In genomic region chr16:4330277-4330882, GRCh38 we compare ENCODE assay signal across 1 cellular context.
TF ChIP-seq lines count a peak whose summit lies in the region.

No MANE protein-coding gene starts in this region.

TF ChIP-seq in K562, 482 proteins besides CTCF, POLR2A, EP300 and RAD21 (continued from another document):
- peak; percentile 54; the same call in 1 of the 2 replicates for TF ChIP-seq ZBTB9 (CRISPR knock-in tag; IDR thresholded peaks at IDR 0.05)
- TF ChIP-seq TCFL5 (CRISPR knock-in tag; conservative IDR thresholded peaks at IDR 0.05), result no peak
- TF ChIP-seq CHD2 (IDR thresholded peaks at IDR 0.05; ENCODE audit: low read depth, low read length), result no peak
- TF ChIP-seq MYNN (IDR thresholded peaks at IDR 0.05), result 0 out of 2 replicates have a peak, but pooled peaks have one; percentile 38
- TF ChIP-seq MYNN (CRISPR knock-in tag; IDR thresholded peaks at IDR 0.05), result no peak
- TF ChIP-seq NCOA4 (IDR thresholded peaks at IDR 0.05; ENCODE audit: partially characterized antibody), result no peak
- TF ChIP-seq ZNF592 (IDR thresholded peaks at IDR 0.05), result no peak
- TF ChIP-seq TRIM25 (IDR thresholded peaks at IDR 0.05; ENCODE audit: borderline replicate concordance), result no peak
- TF ChIP-seq, protein P1, sequence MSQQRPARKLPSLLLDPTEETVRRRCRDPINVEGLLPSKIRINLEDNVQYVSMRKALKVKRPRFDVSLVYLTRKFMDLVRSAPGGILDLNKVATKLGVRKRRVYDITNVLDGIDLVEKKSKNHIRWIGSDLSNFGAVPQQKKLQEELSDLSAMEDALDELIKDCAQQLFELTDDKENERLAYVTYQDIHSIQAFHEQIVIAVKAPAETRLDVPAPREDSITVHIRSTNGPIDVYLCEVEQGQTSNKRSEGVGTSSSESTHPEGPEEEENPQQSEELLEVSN (IDR thresholded peaks at IDR 0.05; ENCODE audit: borderline replicate concordance in 1 of 2, extremely low read depth in 1 of 2, insufficient read depth in 1 of 2, insufficient read length in 1 of 2, low read depth in 1 of 2, low read length in 1 of 2, poor library complexity in 1 of 2, severe bottlenecking in 1 of 2), result no peak
- no peak for TF ChIP-seq U2AF1 (optimal IDR thresholded peaks at IDR 0.05; ENCODE audit: low read depth, low read length)
- peak; percentile 43; the same call in 1 of the 2 replicates for TF ChIP-seq RB1 (IDR thresholded peaks at IDR 0.05; ENCODE audit: low read depth)
- TF ChIP-seq POLR2G (IDR thresholded peaks at IDR 0.05; ENCODE audit: low read depth, low read length), result no peak
- no peak for TF ChIP-seq SMAD3 (CRISPR knock-in tag; conservative IDR thresholded peaks at IDR 0.05)
- TF ChIP-seq FUS (optimal IDR thresholded peaks at IDR 0.05; ENCODE audit: low read depth, low read length), result no peak
- TF ChIP-seq NBN (IDR thresholded peaks at IDR 0.05; ENCODE audit: low read depth), result no peak
- TF ChIP-seq NR4A1 (CRISPR knock-in tag; IDR thresholded peaks at IDR 0.05), result no peak
- no peak for TF ChIP-seq NR4A1 (tag; IDR thresholded peaks at IDR 0.05)
- TF ChIP-seq RBM15 (IDR thresholded peaks at IDR 0.05; ENCODE audit: insufficient read depth, low read length), result no peak
- TF ChIP-seq LARP7 (IDR thresholded peaks at IDR 0.05), result no peak
- TF ChIP-seq, protein P2, sequence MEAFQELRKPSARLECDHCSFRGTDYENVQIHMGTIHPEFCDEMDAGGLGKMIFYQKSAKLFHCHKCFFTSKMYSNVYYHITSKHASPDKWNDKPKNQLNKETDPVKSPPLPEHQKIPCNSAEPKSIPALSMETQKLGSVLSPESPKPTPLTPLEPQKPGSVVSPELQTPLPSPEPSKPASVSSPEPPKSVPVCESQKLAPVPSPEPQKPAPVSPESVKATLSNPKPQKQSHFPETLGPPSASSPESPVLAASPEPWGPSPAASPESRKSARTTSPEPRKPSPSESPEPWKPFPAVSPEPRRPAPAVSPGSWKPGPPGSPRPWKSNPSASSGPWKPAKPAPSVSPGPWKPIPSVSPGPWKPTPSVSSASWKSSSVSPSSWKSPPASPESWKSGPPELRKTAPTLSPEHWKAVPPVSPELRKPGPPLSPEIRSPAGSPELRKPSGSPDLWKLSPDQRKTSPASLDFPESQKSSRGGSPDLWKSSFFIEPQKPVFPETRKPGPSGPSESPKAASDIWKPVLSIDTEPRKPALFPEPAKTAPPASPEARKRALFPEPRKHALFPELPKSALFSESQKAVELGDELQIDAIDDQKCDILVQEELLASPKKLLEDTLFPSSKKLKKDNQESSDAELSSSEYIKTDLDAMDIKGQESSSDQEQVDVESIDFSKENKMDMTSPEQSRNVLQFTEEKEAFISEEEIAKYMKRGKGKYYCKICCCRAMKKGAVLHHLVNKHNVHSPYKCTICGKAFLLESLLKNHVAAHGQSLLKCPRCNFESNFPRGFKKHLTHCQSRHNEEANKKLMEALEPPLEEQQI (IDR thresholded peaks at IDR 0.05), result no peak
- no peak for TF ChIP-seq DPF2 (IDR thresholded peaks at IDR 0.05)
- no peak for TF ChIP-seq FOXJ3 (CRISPR knock-in tag; IDR thresholded peaks at IDR 0.05)
- no peak; the same call in 1 of the 2 replicates for TF ChIP-seq ZFX (CRISPR knock-in tag; IDR thresholded peaks at IDR 0.05)
- no peak for TF ChIP-seq ZNF263 (CRISPR knock-in tag; IDR thresholded peaks at IDR 0.05; ENCODE audit: borderline replicate concordance)
